Comparison of ENCODE assay signal across 28 cellular contexts in genomic region chr3:171385086-171385485, GRCh38.
DNase-seq lines count a peak whose midpoint lies in the region; ATAC-seq and TF ChIP-seq lines count a peak whose summit lies in the region.
"Had no signal": no experiment of that assay in that cellular context is flagged by ENCODE, and none has a peak within 500 bp of the region (broad histone marks: within the 10 kb centered on the region; RNA-seq: fewer than 3 reads in every experiment).

No MANE protein-coding gene starts in this region.

- H3K9me3 Mint-ChIP-seq in activated T-cell treated with anti-CD3 and anti-CD28 coated beads, Interleukin-2, amount 50 U/mL, for 72 hours: peaks cover 0 to 1% of the 10 kb centered on the region in 2 donors
- H3K9me3 Mint-ChIP-seq: activated B cell treated with CpG ODN at 0.5 μM for 24 hours; activated naive CD4-positive, alpha-beta T cell treated with anti-CD3 and anti-CD28 coated beads, Interleukin-2, amount 10 ng/mL, durations not matched to agents 7 days and 5 days had no signal

- H3K36me3 Mint-ChIP-seq in activated T-cell treated with anti-CD3 and anti-CD28 coated beads, Interleukin-2, amount 50 U/mL, for 72 hours (ENCODE audit: insufficient read depth in 2 of 2): peaks cover 0 to 2% of the 10 kb centered on the region in 2 donors

- no peak for ATAC-seq in activated T-cell treated with anti-CD3 and anti-CD28 coated beads, Interleukin-2, amount 50 U/mL, for 72 hours (replicated peaks in 1 of 2)
- ATAC-seq: lower lobe of right lung, mucosa of descending colon had no signal

- no peak overlapping the region for H2AFZ ChIP-seq in ACC112 (ENCODE audit: low read length, unreplicated experiment)

- no peak for TF ChIP-seq POLR2A in stomach (IDR thresholded peaks at IDR 0.05)

- H3K9me3 ChIP-seq in HUES64 (ENCODE audit: insufficient read depth, low read depth, low read length) (no peaks in the 10 kb centered on the region), stomach (no peaks in the 10 kb centered on the region)
- H3K9me3 ChIP-seq: lower lobe of right lung, mucosa of descending colon, right atrium auricular region, thoracic aorta had no signal

- no peak overlapping the region for H3K4me3 ChIP-seq in ACC112 (ENCODE audit: low read depth, low read length)
- no peak overlapping the region for H3K4me3 ChIP-seq in HUES64 (ENCODE audit: low read length)
- H3K4me3 ChIP-seq in brain microvascular endothelial cell (ENCODE audit: low read depth, low read length): no peak overlapping the region
- no peak overlapping the region for H3K4me3 ChIP-seq in stomach
- H3K4me3 ChIP-seq: lower lobe of right lung, mucosa of descending colon, right atrium auricular region, thoracic aorta had no signal

- H3K4me1 ChIP-seq in ACC112 (ENCODE audit: control insufficient read depth, insufficient read depth, low read length, unreplicated experiment): peaks cover 24% of the 10 kb centered on the region
- H3K4me1 ChIP-seq in HUES64 (ENCODE audit: insufficient read depth, low read length): peaks cover 57% of the 10 kb centered on the region
- H3K4me1 ChIP-seq in stomach: peaks cover 0 to 53% (median 17%) of the 10 kb centered on the region in 4 donors
- H3K4me1 ChIP-seq: right atrium auricular region had no signal

- H3K27ac Mint-ChIP-seq in activated T-cell treated with anti-CD3 and anti-CD28 coated beads, Interleukin-2, amount 50 U/mL, for 72 hours: no peak overlapping the region
- H3K27ac Mint-ChIP-seq: activated B cell treated with CpG ODN at 0.5 μM for 24 hours; activated naive CD4-positive, alpha-beta T cell treated with anti-CD3 and anti-CD28 coated beads, Interleukin-2, amount 10 ng/mL, durations not matched to agents 7 days and 5 days had no signal

- H3K27ac ChIP-seq in ACC112 (ENCODE audit: low read depth, low read length) (peak overlapping the region; percentile 66), HUES64 (ENCODE audit: low read depth, low read length) (peak overlapping the region; percentile 17; the same call in 1 of the 2 replicates), brain microvascular endothelial cell (peak overlapping the region; percentile 36), stomach (no peak overlapping the region)
- H3K27ac ChIP-seq: lower lobe of right lung, right atrium auricular region, thoracic aorta had no signal

- intact Hi-C loops in stomach (cut with DNase I; ENCODE audit: low total_unique reads): no loop called here

- TF ChIP-seq EP300 in stomach (IDR thresholded peaks at IDR 0.05): no peak

- peaks cover 46% of the 10 kb centered on the region for H3K4me1 Mint-ChIP-seq in activated T-cell treated with anti-CD3 and anti-CD28 coated beads, Interleukin-2, amount 50 U/mL, for 72 hours (ENCODE audit: low read depth)
- H3K4me1 Mint-ChIP-seq: activated B cell treated with CpG ODN at 0.5 μM for 24 hours had no signal

- H3K4me3 Mint-ChIP-seq in activated T-cell treated with anti-CD3 and anti-CD28 coated beads, Interleukin-2, amount 50 U/mL, for 72 hours: no peak overlapping the region
- H3K4me3 Mint-ChIP-seq: activated B cell treated with CpG ODN at 0.5 μM for 24 hours; activated naive CD4-positive, alpha-beta T cell treated with anti-CD3 and anti-CD28 coated beads, Interleukin-2, amount 10 ng/mL, durations not matched to agents 7 days and 5 days had no signal

- in situ Hi-C loops in brain microvascular endothelial cell (cut with HindIII; ENCODE audit: low pct_ligation_motif_present, low sequenced_read_pairs): no loop called here

- H3K36me3 ChIP-seq in ACC112 (ENCODE audit: insufficient read depth, low read length) (no peaks in the 10 kb centered on the region), HUES64 (ENCODE audit: insufficient read depth, low read length) (no peaks in the 10 kb centered on the region), brain microvascular endothelial cell (replicated peaks) (no peaks in the 10 kb centered on the region), stomach (no peaks in the 10 kb centered on the region)
- H3K36me3 ChIP-seq: lower lobe of right lung, right atrium auricular region, thoracic aorta had no signal

- DNase-seq in brain microvascular endothelial cell: no peak
- DNase-seq in iPS-NIHi7 (ENCODE audit: extremely low spot score): peak; percentile 25
- DNase-seq in C1 segment of cervical spinal cord (lab: John Stamatoyannopoulos, UW): no peak
- DNase-seq in stomach: no peak
- DNase-seq in HuH-7.5 (ENCODE audit: low spot score): no peak
- no peak for DNase-seq in activated T-cell treated with anti-CD3 and anti-CD28 coated beads, Interleukin-2, amount 50 U/mL, for 72 hours
- DNase-seq: activated B cell treated with CpG ODN at 0.5 μM for 24 hours; activated naive CD4-positive, alpha-beta T cell treated with anti-CD3 and anti-CD28 coated beads, Interleukin-2, amount 10 ng/mL, durations not matched to agents 7 days and 5 days; amygdala; CD4-positive, alpha-beta memory T cell; erythroblast; glutamatergic neuron; kidney glomerular epithelial cell; lower lobe of right lung; mucosa of descending colon; MV-4-11; NCI-H1436; NCI-H2081; NCI-H2227 treated with DMSO at 0.1 percent for 48 hours; NCI-H526; NK-92 treated with Interleukin-12 subunit alpha and Interleukin-12 subunit beta, amount 100 ng/mL, for 24 hours; small intestine; stimulated activated naive CD4-positive, alpha-beta T cell; T-helper 1 cell had no signal

- H3K79me2 ChIP-seq in ACC112 (ENCODE audit: control insufficient read depth, insufficient read depth, low read length, unreplicated experiment): no peaks in the 10 kb centered on the region

- H3K27me3 ChIP-seq in ACC112 (ENCODE audit: insufficient read depth, low read length): no peaks in the 10 kb centered on the region
- no peaks in the 10 kb centered on the region for H3K27me3 ChIP-seq in HUES64 (ENCODE audit: insufficient read depth, low read length)
- H3K27me3 ChIP-seq in brain microvascular endothelial cell (replicated peaks): no peaks in the 10 kb centered on the region
- no peaks in the 10 kb centered on the region for H3K27me3 ChIP-seq in stomach
- H3K27me3 ChIP-seq: right atrium auricular region had no signal

- H3K9ac ChIP-seq in HUES64 (ENCODE audit: low read depth, low read length): no peak overlapping the region

- 35% methylated on average over 5 of the region's 5 CpGs for WGBS in HUES64
- 84 to 95% (median 90%) methylated on average over 5 of the region's 5 CpGs for WGBS in stomach, 5 donors

- H3K27me3 Mint-ChIP-seq in activated T-cell treated with anti-CD3 and anti-CD28 coated beads, Interleukin-2, amount 50 U/mL, for 72 hours (ENCODE audit: low read depth): no peaks in the 10 kb centered on the region
- H3K27me3 Mint-ChIP-seq: activated B cell treated with CpG ODN at 0.5 μM for 24 hours; activated naive CD4-positive, alpha-beta T cell treated with anti-CD3 and anti-CD28 coated beads, Interleukin-2, amount 10 ng/mL, durations not matched to agents 7 days and 5 days; CD4-positive, alpha-beta memory T cell had no signal

- TF ChIP-seq CTCF in brain microvascular endothelial cell (IDR thresholded peaks at IDR 0.05; ENCODE audit: low read depth, low read length, missing control alignments) (no peak), stomach (IDR thresholded peaks at IDR 0.05) (no peak)

Comparison
In these comparisons a context has a peak if more than half of its experiments do, and no peak if none do; other contexts are left out.
1. H3K27ac ChIP-seq: peak in ACC112 (single experiment), HUES64 (single experiment) and brain microvascular endothelial cell (single experiment); none in stomach (0 of 5).